8 cellular contexts compared by ENCODE assay signal in genomic region chr10:101839421-101840063, GRCh38. TPM values are rescaled to one million over a fixed set of nuclear protein-coding genes. Genes with fewer than 3 reads are reported as not detected.
DNase-seq lines count a peak whose midpoint lies in the region; ATAC-seq, FAIRE-seq and TF ChIP-seq lines count a peak whose summit lies in the region.

No MANE protein-coding gene starts in this region.

- TF ChIP-seq CTCF in bronchial epithelial cell (IDR thresholded peaks at IDR 0.05; ENCODE audit: insufficient read depth, low read length, severe bottlenecking): no peak

- no peaks in the 10 kb centered on the region for H3K27me3 ChIP-seq in bronchial epithelial cell (ENCODE audit: control insufficient read depth, insufficient read depth, low read length)

- DNase-seq in activated CD4-positive, alpha-beta T cell treated with anti-CD3 and anti-CD28 coated beads for 24 hours (ENCODE audit: low read depth in 2 of 2): peak; percentile 36 to 50
- no peak for DNase-seq in activated CD4-positive, alpha-beta T cell treated with anti-CD3 and anti-CD28 coated beads for 1 hour
- DNase-seq in T-helper 22 cell (ENCODE audit: low read depth) (peak; percentile 57), bronchial epithelial cell (ENCODE audit: low read depth) (no peak), islet precursor cell (peak; percentile 77)
- peak; percentile 51 for DNase-seq in stimulated activated CD4-positive, alpha-beta T cell treated with anti-CD3 and anti-CD28 coated beads, Interleukin-4, amount 100 ng/mL, for 24 hours

- no peak for FAIRE-seq in bronchial epithelial cell (lab: Jason Lieb, UNC)

- ATAC-seq in GM18505 (IDR thresholded peaks at IDR 0.05; ENCODE audit: unreplicated experiment): no peak
- no peak for ATAC-seq in GM19452 (IDR thresholded peaks at IDR 0.05; ENCODE audit: unreplicated experiment)

- no peak for TF ChIP-seq POLR2A in GM18505 (IDR thresholded peaks at IDR 0.05; ENCODE audit: borderline replicate concordance, extremely low read depth, insufficient read depth, insufficient read length)

- no peaks in the 10 kb centered on the region for H3K36me3 ChIP-seq in bronchial epithelial cell (ENCODE audit: control insufficient read depth, insufficient read depth, low read length)

- H3K4me3 ChIP-seq in bronchial epithelial cell (ENCODE audit: low read depth, low read length): peak overlapping the region; percentile 21

RNA-seq across cellular contexts. Expression of gene KCNIP2, which starts 4.1 kb away (rescaled TPM):
- total RNA-seq in bronchial epithelial cell: 0.51 TPM in 1 of 2 replicates, not detected in the other

RNA-seq across cellular contexts. Expression of gene OGA, which starts 21.3 kb away (rescaled TPM):
- 96.4 and 176 TPM in 2 replicates for total RNA-seq in bronchial epithelial cell

RNA-seq across cellular contexts. Expression of gene NPM3, which starts 56.3 kb away (rescaled TPM):
- total RNA-seq in bronchial epithelial cell: 128 and 158 TPM in 2 replicates

Comparison
In these comparisons a context has a peak if more than half of its experiments do, and no peak if none do; other contexts are left out.
1. DNase-seq: peak in activated CD4-positive, alpha-beta T cell treated with anti-CD3 and anti-CD28 coated beads for 24 hours (2 of 2), T-helper 22 cell (single experiment), islet precursor cell (single experiment) and stimulated activated CD4-positive, alpha-beta T cell treated with anti-CD3 and anti-CD28 coated beads, Interleukin-4, amount 100 ng/mL, for 24 hours (single experiment); none in activated CD4-positive, alpha-beta T cell treated with anti-CD3 and anti-CD28 coated beads for 1 hour (single experiment) and bronchial epithelial cell (single experiment).